Comparison of ENCODE assay signal across 8 cellular contexts in genomic region chr4:102620697-102621497, GRCh38.
DNase-seq lines count a peak whose midpoint lies in the region; ATAC-seq and TF ChIP-seq lines count a peak whose summit lies in the region.

No MANE protein-coding gene starts in this region.

- no peak overlapping the region for H3K4me2 ChIP-seq in OCI-LY7 (ENCODE audit: low read length)

- H3K9me3 ChIP-seq in OCI-LY7 (ENCODE audit: low read length), result no peaks in the 10 kb centered on the region
- H3K9me3 ChIP-seq in left lung, result no peaks in the 10 kb centered on the region
- no peaks in the 10 kb centered on the region for H3K9me3 ChIP-seq in transverse colon

- TF ChIP-seq POLR2A in transverse colon (IDR thresholded peaks at IDR 0.05), result no peak

- in situ Hi-C loops in transverse colon (cut with MboI; ENCODE audit: low pct_ligation_motif_present in 1 of 4, low pct_unique_long_range_greater_than_20kb in 1 of 4, low sequenced_read_pairs in 3 of 4), result loop anchor here (5.0 to 25.0 kb wide), 6 partner anchors 176 to 464 kb away; partner anchors contain the start of genes SLC39A8 (in 1 of the 4) and SLC9B1 (in 1 of the 4)

- ATAC-seq in GM18499 (IDR thresholded peaks at IDR 0.05; ENCODE audit: insufficient read depth, unreplicated experiment) (peak; percentile 50), HG03378 (IDR thresholded peaks at IDR 0.05; ENCODE audit: unreplicated experiment) (peak; percentile 57), left lung (peak; percentile 92), HG02763 (IDR thresholded peaks at IDR 0.05; ENCODE audit: unreplicated experiment) (no peak)

- WGBS in transverse colon (ENCODE audit: low coverage in 1 of 2), 2 donors, result 50 to 62% methylated on average over 7 to 8 of the region's 8 CpGs

- no TSS peak for BruUV-seq in OCI-LY7 (replicated peaks; lab: Mats Ljungman, UMichigan)

- CTCF ChIA-PET in OCI-LY7 (lab: Charles Lee; ENCODE audit: unreplicated experiment), result no interaction called here

- no peak overlapping the region for H3K4me3 ChIP-seq in OCI-LY7 (ENCODE audit: low read depth, low read length, poor library complexity, severe bottlenecking)
- no peak overlapping the region for H3K4me3 ChIP-seq in left lung
- H3K4me3 ChIP-seq in transverse colon, result peak overlapping the region in 2 of 4 donors; percentile 13 to 32

- no peaks in the 10 kb centered on the region for H4K20me1 ChIP-seq in OCI-LY7 (ENCODE audit: insufficient read depth, low read length)

- H3K27ac ChIP-seq in OCI-LY7 (ENCODE audit: low read depth, low read length, poor library complexity, severe bottlenecking), result no peak overlapping the region
- H3K27ac ChIP-seq in left lung, result peak overlapping the region; percentile 51 to 55
- H3K27ac ChIP-seq in transverse colon, result peak overlapping the region; percentile 53 to 75 (median 72)

- POLR2A ChIA-PET in OCI-LY7 (lab: Charles Lee), result interaction anchor here (0.7 to 0.9 kb wide), 3 partner anchors 12 to 473 kb away, joined by 3 to 5 read pairs (median 3); no protein-coding TSS in a partner anchor

- H3K27me3 ChIP-seq in left lung (no peaks in the 10 kb centered on the region), transverse colon (no peaks in the 10 kb centered on the region)

- H3K4me1 ChIP-seq in OCI-LY7 (ENCODE audit: insufficient read depth, low read length, poor library complexity, severe bottlenecking) (peaks cover 5% of the 10 kb centered on the region), left lung (peaks cover 0 to 5% of the 10 kb centered on the region in 2 donors), transverse colon (peaks cover 0 to 17% (median 5%) of the 10 kb centered on the region in 4 donors)

- DNase-seq in CD1c-positive myeloid dendritic cell (ENCODE audit: extremely low spot score), result peak; percentile 35
- DNase-seq in OCI-LY7 (ENCODE audit: low spot score), result peak; percentile 59
- DNase-seq in cerebellar cortex (ENCODE audit: low spot score), result peak; percentile 84
- DNase-seq in left lung, result no peak
- peak; percentile 47 for DNase-seq in transverse colon

- no peaks in the 10 kb centered on the region for H3K9me2 ChIP-seq in OCI-LY7 (ENCODE audit: insufficient read depth, low read length)

- TF ChIP-seq CTCF in OCI-LY7 (conservative IDR thresholded peaks at IDR 0.05; ENCODE audit: low read length) (peak; percentile 77), left lung (IDR thresholded peaks at IDR 0.05) (peak; percentile 10 to 21), transverse colon (IDR thresholded peaks at IDR 0.05) (peak; percentile 36 to 84 (median 48))

- intact Hi-C loops in OCI-LY7 (cut with micrococcal nuclease; ENCODE audit: unreplicated experiment) (loop anchor here (1.0 kb wide), 1 partner anchor 388 kb away; no protein-coding TSS in a partner anchor), left lung (cut with DNase I) (loop anchor here in 1 of 2 donors (10.0 kb wide), 2 partner anchors 176 to 384 kb away; no protein-coding TSS in a partner anchor), transverse colon (cut with DNase I; ENCODE audit: low total_unique reads) (loop anchor here (10.0 kb wide), 3 partner anchors 176 to 474 kb away; partner anchors contain the start of gene BDH2)

- TF ChIP-seq EP300 in transverse colon (IDR thresholded peaks at IDR 0.05; ENCODE audit: low read depth), result no peak

- H2AFZ ChIP-seq in OCI-LY7 (ENCODE audit: low read length), result no peak overlapping the region

- H3K79me2 ChIP-seq in OCI-LY7 (ENCODE audit: insufficient read depth, low read depth, low read length), result no peaks in the 10 kb centered on the region

- H3K36me3 ChIP-seq in OCI-LY7 (ENCODE audit: insufficient read depth, low read length), result peaks cover 2% of the 10 kb centered on the region; the same call in 1 of the 2 replicates
- H3K36me3 ChIP-seq in left lung, result peaks cover 0 to 16% of the 10 kb centered on the region in 2 donors
- peaks cover 0 to 10% (median 0%) of the 10 kb centered on the region in 4 donors for H3K36me3 ChIP-seq in transverse colon

Comparison
In these comparisons a context has a peak if more than half of its experiments do, and no peak if none do; other contexts are left out.
1. DNase-seq: peak in CD1c-positive myeloid dendritic cell (single experiment), OCI-LY7 (single experiment), cerebellar cortex (single experiment) and transverse colon (single experiment); none in left lung (0 of 2).
2. CTCF ChIP-seq: peak in every context shown above with its lines; median percentile 77 in OCI-LY7; 48 in transverse colon; 16 in left lung.